ENCODE assay signal across 1 cellular context in genomic region chr13:41061075-41061913, GRCh38.
TF ChIP-seq lines count a peak whose summit lies in the region.

A gene with protein sequence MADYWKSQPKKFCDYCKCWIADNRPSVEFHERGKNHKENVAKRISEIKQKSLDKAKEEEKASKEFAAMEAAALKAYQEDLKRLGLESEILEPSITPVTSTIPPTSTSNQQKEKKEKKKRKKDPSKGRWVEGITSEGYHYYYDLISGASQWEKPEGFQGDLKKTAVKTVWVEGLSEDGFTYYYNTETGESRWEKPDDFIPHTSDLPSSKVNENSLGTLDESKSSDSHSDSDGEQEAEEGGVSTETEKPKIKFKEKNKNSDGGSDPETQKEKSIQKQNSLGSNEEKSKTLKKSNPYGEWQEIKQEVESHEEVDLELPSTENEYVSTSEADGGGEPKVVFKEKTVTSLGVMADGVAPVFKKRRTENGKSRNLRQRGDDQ (plus strand): TSS chr13:41061509. CDS start chr13:41061674, 165 bp downstream.

TF ChIP-seq in GM12878, 131 proteins besides CTCF, POLR2A, EP300 and RAD21 (continued from another document and continues in another):
- no peak for TF ChIP-seq GABPA (IDR thresholded peaks at IDR 0.05; ENCODE audit: low read depth)
- no peak for TF ChIP-seq STAT1 (conservative IDR thresholded peaks at IDR 0.05)
- peak; percentile 23; the same call in 1 of the 2 replicates for TF ChIP-seq BACH1 (IDR thresholded peaks at IDR 0.05; ENCODE audit: borderline replicate concordance)
- no peak for TF ChIP-seq PAX8 (IDR thresholded peaks at IDR 0.05)
- no peak for TF ChIP-seq SREBF2 (IDR thresholded peaks at IDR 0.05; ENCODE audit: low read length)
- TF ChIP-seq, protein P1, sequence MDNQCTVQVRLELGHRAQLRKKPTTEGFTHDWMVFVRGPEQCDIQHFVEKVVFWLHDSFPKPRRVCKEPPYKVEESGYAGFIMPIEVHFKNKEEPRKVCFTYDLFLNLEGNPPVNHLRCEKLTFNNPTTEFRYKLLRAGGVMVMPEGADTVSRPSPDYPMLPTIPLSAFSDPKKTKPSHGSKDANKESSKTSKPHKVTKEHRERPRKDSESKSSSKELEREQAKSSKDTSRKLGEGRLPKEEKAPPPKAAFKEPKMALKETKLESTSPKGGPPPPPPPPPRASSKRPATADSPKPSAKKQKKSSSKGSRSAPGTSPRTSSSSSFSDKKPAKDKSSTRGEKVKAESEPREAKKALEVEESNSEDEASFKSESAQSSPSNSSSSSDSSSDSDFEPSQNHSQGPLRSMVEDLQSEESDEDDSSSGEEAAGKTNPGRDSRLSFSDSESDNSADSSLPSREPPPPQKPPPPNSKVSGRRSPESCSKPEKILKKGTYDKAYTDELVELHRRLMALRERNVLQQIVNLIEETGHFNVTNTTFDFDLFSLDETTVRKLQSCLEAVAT (IDR thresholded peaks at IDR 0.05): peak; percentile 55; the same call in 1 of the 2 replicates
- TF ChIP-seq FOS (IDR thresholded peaks at IDR 0.05; ENCODE audit: borderline replicate concordance, extremely low read depth, insufficient read length): no peak
- peak; percentile 14; the same call in 1 of the 2 replicates for TF ChIP-seq RB1 (IDR thresholded peaks at IDR 0.05; ENCODE audit: borderline replicate concordance)
- no peak for TF ChIP-seq ZZZ3 (IDR thresholded peaks at IDR 0.05; ENCODE audit: control insufficient read depth, insufficient read length, low read depth)
- TF ChIP-seq ZBTB11 (CRISPR knock-in tag; IDR thresholded peaks at IDR 0.05): no peak
- TF ChIP-seq MYB (IDR thresholded peaks at IDR 0.05; ENCODE audit: borderline replicate concordance, low read depth, low read length): no peak
- no peak for TF ChIP-seq NFYA (IDR thresholded peaks at IDR 0.05; ENCODE audit: borderline replicate concordance, low read depth, low read length)
- peak; percentile 98 for TF ChIP-seq NBN (IDR thresholded peaks at IDR 0.05)
- 0 out of 2 replicates have a peak, but pooled peaks have one; percentile 65 for TF ChIP-seq DPF2 (IDR thresholded peaks at IDR 0.05)
- TF ChIP-seq CHD4 (IDR thresholded peaks at IDR 0.05): no peak
- no peak for TF ChIP-seq RFX5 (IDR thresholded peaks at IDR 0.05; ENCODE audit: low read depth, low read length)
- TF ChIP-seq, protein P2, sequence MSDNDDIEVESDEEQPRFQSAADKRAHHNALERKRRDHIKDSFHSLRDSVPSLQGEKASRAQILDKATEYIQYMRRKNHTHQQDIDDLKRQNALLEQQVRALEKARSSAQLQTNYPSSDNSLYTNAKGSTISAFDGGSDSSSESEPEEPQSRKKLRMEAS (IDR thresholded peaks at IDR 0.05; ENCODE audit: low read depth, low read length): no peak
- TF ChIP-seq BCL11A (IDR thresholded peaks at IDR 0.05; ENCODE audit: low read depth, low read length): 0 out of 2 replicates have a peak, but pooled peaks have one; percentile 8
- TF ChIP-seq SREBF1 (IDR thresholded peaks at IDR 0.05; ENCODE audit: low read length): no peak
- TF ChIP-seq SMARCA5 (IDR thresholded peaks at IDR 0.05): no peak
- no peak for TF ChIP-seq ATF3 (IDR thresholded peaks at IDR 0.05; ENCODE audit: borderline replicate concordance, extremely low read depth, low read depth, low read length)
- TF ChIP-seq CEBPB (IDR thresholded peaks at IDR 0.05; ENCODE audit: borderline replicate concordance in 1 of 2, low read depth in 2 of 2, low read length in 2 of 2): no peak
- TF ChIP-seq NFXL1 (IDR thresholded peaks at IDR 0.05; ENCODE audit: borderline replicate concordance): no peak
- no peak for TF ChIP-seq ZNF592 (IDR thresholded peaks at IDR 0.05)
- TF ChIP-seq NFIC (IDR thresholded peaks at IDR 0.05; ENCODE audit: low read depth, low read length): peak; percentile 24; the same call in 1 of the 2 replicates
- no peak for TF ChIP-seq BCLAF1 (IDR thresholded peaks at IDR 0.05)
- TF ChIP-seq TARDBP (IDR thresholded peaks at IDR 0.05; ENCODE audit: borderline replicate concordance): no peak
- peak; percentile 85; the same call in 1 of the 2 replicates for TF ChIP-seq CBFB (IDR thresholded peaks at IDR 0.05; ENCODE audit: low read depth)
- no peak for TF ChIP-seq IRF5 (IDR thresholded peaks at IDR 0.05; ENCODE audit: borderline replicate concordance)
- TF ChIP-seq EGR1 (IDR thresholded peaks at IDR 0.05; ENCODE audit: borderline replicate concordance in 1 of 2, low read depth in 2 of 2, low read length in 2 of 2): peak in 1 of 2 experiments; percentile 83; a peak in 2 of 3 replicates
- 0 out of 2 replicates have a peak, but pooled peaks have one; percentile 36 for TF ChIP-seq SIN3A (IDR thresholded peaks at IDR 0.05; ENCODE audit: low read depth, low read length)
- peak; percentile 79 for TF ChIP-seq GATAD2B (conservative IDR thresholded peaks at IDR 0.05; ENCODE audit: low read depth)
- no peak for TF ChIP-seq WRNIP1 (IDR thresholded peaks at IDR 0.05; ENCODE audit: borderline replicate concordance, low read depth, low read length)
- TF ChIP-seq KDM1A (IDR thresholded peaks at IDR 0.05; ENCODE audit: borderline replicate concordance): no peak
- no peak for TF ChIP-seq KAT2A (conservative IDR thresholded peaks at IDR 0.05; ENCODE audit: control insufficient read depth, low read depth, low read length)
- TF ChIP-seq, protein P3, sequence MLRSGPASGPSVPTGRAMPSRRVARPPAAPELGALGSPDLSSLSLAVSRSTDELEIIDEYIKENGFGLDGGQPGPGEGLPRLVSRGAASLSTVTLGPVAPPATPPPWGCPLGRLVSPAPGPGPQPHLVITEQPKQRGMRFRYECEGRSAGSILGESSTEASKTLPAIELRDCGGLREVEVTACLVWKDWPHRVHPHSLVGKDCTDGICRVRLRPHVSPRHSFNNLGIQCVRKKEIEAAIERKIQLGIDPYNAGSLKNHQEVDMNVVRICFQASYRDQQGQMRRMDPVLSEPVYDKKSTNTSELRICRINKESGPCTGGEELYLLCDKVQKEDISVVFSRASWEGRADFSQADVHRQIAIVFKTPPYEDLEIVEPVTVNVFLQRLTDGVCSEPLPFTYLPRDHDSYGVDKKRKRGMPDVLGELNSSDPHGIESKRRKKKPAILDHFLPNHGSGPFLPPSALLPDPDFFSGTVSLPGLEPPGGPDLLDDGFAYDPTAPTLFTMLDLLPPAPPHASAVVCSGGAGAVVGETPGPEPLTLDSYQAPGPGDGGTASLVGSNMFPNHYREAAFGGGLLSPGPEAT (IDR thresholded peaks at IDR 0.05; ENCODE audit: low read depth): peak; percentile 95
- TF ChIP-seq, protein P4, sequence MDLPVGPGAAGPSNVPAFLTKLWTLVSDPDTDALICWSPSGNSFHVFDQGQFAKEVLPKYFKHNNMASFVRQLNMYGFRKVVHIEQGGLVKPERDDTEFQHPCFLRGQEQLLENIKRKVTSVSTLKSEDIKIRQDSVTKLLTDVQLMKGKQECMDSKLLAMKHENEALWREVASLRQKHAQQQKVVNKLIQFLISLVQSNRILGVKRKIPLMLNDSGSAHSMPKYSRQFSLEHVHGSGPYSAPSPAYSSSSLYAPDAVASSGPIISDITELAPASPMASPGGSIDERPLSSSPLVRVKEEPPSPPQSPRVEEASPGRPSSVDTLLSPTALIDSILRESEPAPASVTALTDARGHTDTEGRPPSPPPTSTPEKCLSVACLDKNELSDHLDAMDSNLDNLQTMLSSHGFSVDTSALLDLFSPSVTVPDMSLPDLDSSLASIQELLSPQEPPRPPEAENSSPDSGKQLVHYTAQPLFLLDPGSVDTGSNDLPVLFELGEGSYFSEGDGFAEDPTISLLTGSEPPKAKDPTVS (IDR thresholded peaks at IDR 0.05; ENCODE audit: low read depth, low read length): no peak
- TF ChIP-seq MEF2A (IDR thresholded peaks at IDR 0.05; ENCODE audit: insufficient read depth, low read depth, low read length): no peak
- peak; percentile 91 for TF ChIP-seq SKIL (IDR thresholded peaks at IDR 0.05; ENCODE audit: low read depth, poor library complexity, severe bottlenecking)
